ENCODE assay signal across 8 cellular contexts in the genomic region with DNA sequence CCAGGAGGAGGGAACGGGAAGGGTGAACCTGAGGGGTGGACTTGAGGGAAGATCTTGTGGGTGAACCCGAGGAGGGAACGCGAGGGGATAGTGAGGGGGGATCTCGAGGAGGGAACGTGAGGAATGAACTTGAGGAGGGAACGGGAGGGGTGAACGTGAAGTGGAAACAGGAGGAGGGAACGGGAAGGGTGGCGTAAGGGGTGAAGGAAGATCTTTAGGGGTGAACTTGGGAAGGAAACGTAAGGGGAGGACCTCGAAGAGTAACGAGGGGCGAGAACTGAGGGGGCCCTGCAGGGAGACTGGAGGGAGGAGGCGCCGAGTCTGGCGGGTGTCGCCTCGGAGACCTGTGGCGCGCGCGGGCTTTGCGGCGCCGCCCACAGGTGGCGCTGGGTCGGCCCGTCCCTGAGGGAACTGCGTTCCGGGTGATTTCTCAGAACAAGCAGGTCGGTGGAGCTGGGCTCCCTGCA. TPM values are rescaled to one million over a fixed set of nuclear protein-coding genes. Genes with fewer than 3 reads are reported as not detected.
DNase-seq lines count a peak whose midpoint lies in the region; ATAC-seq and TF ChIP-seq lines count a peak whose summit lies in the region.

No MANE protein-coding gene starts in this region.

- H4K20me1 ChIP-seq in hepatocyte (ENCODE audit: insufficient read depth, poor library complexity, severe bottlenecking) = no peaks in the 10 kb centered on the region

- DNase-seq in CD8-positive, alpha-beta T cell = no peak
- peak; percentile 16 for DNase-seq in NT2/D1 (ENCODE audit: low read depth, low spot score)
- DNase-seq in hepatocyte (ENCODE audit: low spot score) = peak; percentile 71
- no peak for DNase-seq in spleen
- no peak for DNase-seq in RPMI8226

- H3K4me2 ChIP-seq in hepatocyte = peak overlapping the region; percentile 99

- no peak overlapping the region for H3K27ac Mint-ChIP-seq in CD8-positive, alpha-beta T cell

- H3K27me3 ChIP-seq in CD8-positive, alpha-beta T cell (ENCODE audit: insufficient read depth, low read length) = no peaks in the 10 kb centered on the region
- H3K27me3 ChIP-seq in NT2/D1 (ENCODE audit: insufficient read depth, insufficient read length) (no peaks in the 10 kb centered on the region), hepatocyte (no peaks in the 10 kb centered on the region), spleen (replicated peaks in 1 of 7) (peaks cover 0 to 54% (median 22%) of the 10 kb centered on the region in 7 donors)

- peak overlapping the region; percentile 39 for H3K4me3 ChIP-seq in CD8-positive, alpha-beta T cell (ENCODE audit: low read depth, low read length)
- peak overlapping the region; percentile 70 for H3K4me3 ChIP-seq in NT2/D1 (ENCODE audit: insufficient read length, low read depth)
- peak overlapping the region; percentile 62 for H3K4me3 ChIP-seq in hepatocyte
- H3K4me3 ChIP-seq in spleen = peak overlapping the region in 5 of 8 donors; percentile 21 to 62 (median 28)

- H3K36me3 Mint-ChIP-seq in CD8-positive, alpha-beta T cell = no peaks in the 10 kb centered on the region

- no peaks in the 10 kb centered on the region for H3K36me3 ChIP-seq in CD8-positive, alpha-beta T cell (ENCODE audit: insufficient read depth, low read length)
- H3K36me3 ChIP-seq in NT2/D1 (ENCODE audit: insufficient read depth, insufficient read length, low read length) (no peaks in the 10 kb centered on the region), hepatocyte (replicated peaks; ENCODE audit: insufficient read depth, low read depth) (no peaks in the 10 kb centered on the region), spleen (no peaks in the 10 kb centered on the region)

- CTCF ChIA-PET in CD8-positive, alpha-beta T cell (lab: Charles Lee) = no interaction called here

- H3K9me3 Mint-ChIP-seq in CD8-positive, alpha-beta T cell = no peaks in the 10 kb centered on the region

- no peaks in the 10 kb centered on the region for H3K79me2 ChIP-seq in hepatocyte

- no peaks in the 10 kb centered on the region for H3K9me2 ChIP-seq in hepatocyte (replicated peaks; ENCODE audit: insufficient read depth)

- intact Hi-C loops in CD8-positive, alpha-beta T cell (cut with DNase I, micrococcal nuclease) = no loop called here
- intact Hi-C loops in spleen (cut with DNase I; ENCODE audit: low total_unique reads) = no loop called here

- peaks cover 32% of the 10 kb centered on the region for H3K27me3 Mint-ChIP-seq in CD8-positive, alpha-beta T cell (ENCODE audit: low read depth)

- H3K4me3 Mint-ChIP-seq in CD8-positive, alpha-beta T cell = peak overlapping the region; percentile 71

- peak overlapping the region; percentile 93 for H3K9ac ChIP-seq in NT2/D1 (ENCODE audit: insufficient read length, low read depth)

- H3K9me3 ChIP-seq in CD8-positive, alpha-beta T cell (ENCODE audit: low read length) = no peaks in the 10 kb centered on the region
- H3K9me3 ChIP-seq in NT2/D1 (ENCODE audit: insufficient read depth, low read length) = no peaks in the 10 kb centered on the region
- no peaks in the 10 kb centered on the region for H3K9me3 ChIP-seq in hepatocyte (ENCODE audit: low read depth)
- H3K9me3 ChIP-seq in spleen = no peaks in the 10 kb centered on the region

- H3K4me1 ChIP-seq in CD8-positive, alpha-beta T cell (ENCODE audit: insufficient read depth, low read length) = no peaks in the 10 kb centered on the region
- H3K4me1 ChIP-seq in NT2/D1 (ENCODE audit: insufficient read depth, insufficient read length) (peaks cover 2% of the 10 kb centered on the region), hepatocyte (ENCODE audit: insufficient read depth) (no peaks in the 10 kb centered on the region), spleen (peaks cover 0 to 17% (median 13%) of the 10 kb centered on the region in 6 donors)

- POLR2A ChIA-PET in CD8-positive, alpha-beta T cell (lab: Charles Lee) = no interaction called here

- peak overlapping the region; percentile 84 for H2AFZ ChIP-seq in hepatocyte

- H3K4me1 Mint-ChIP-seq in CD8-positive, alpha-beta T cell (ENCODE audit: low read depth) = peaks cover 9% of the 10 kb centered on the region

- no peak overlapping the region for H3K27ac ChIP-seq in CD8-positive, alpha-beta T cell (ENCODE audit: low read depth, low read length)
- no peak overlapping the region for H3K27ac ChIP-seq in hepatocyte
- H3K27ac ChIP-seq in spleen = no peak overlapping the region

- WGBS in hepatocyte (ENCODE audit: low lambda C conversion rate, missing lambda C conversion rate) = under 1% methylated on average over 18 of the region's 32 CpGs
- WGBS in spleen, 5 donors = 1 to 5% (median 2%) methylated on average over 32 of the region's 32 CpGs

- no peak for ATAC-seq in CD8-positive, alpha-beta T cell
- ATAC-seq in GM19395 (IDR thresholded peaks at IDR 0.05; ENCODE audit: unreplicated experiment) (peak; percentile 73), HG02798 (IDR thresholded peaks at IDR 0.05; ENCODE audit: poor library complexity, unreplicated experiment) (no peak), HG02938 (IDR thresholded peaks at IDR 0.05; ENCODE audit: unreplicated experiment) (no peak)

- no peak for TF ChIP-seq POLR2A in spleen (IDR thresholded peaks at IDR 0.05)

- no peak for TF ChIP-seq CTCF in CD8-positive, alpha-beta T cell (IDR thresholded peaks at IDR 0.05)
- TF ChIP-seq CTCF in hepatocyte (IDR thresholded peaks at IDR 0.05; ENCODE audit: poor library complexity) = peak; percentile 56
- TF ChIP-seq CTCF in spleen (IDR thresholded peaks at IDR 0.05 in 8 of 11, conservative IDR thresholded peaks at IDR 0.05 in 3 of 11) = peak in 1 of 11 experiments; percentile 23

RNA-seq across cellular contexts. Expression of gene MYO3A, which starts 0.7 kb away (rescaled TPM):
- not detected for total RNA-seq in CD8-positive, alpha-beta T cell
- 1.1 and 12.8 TPM in 2 replicates for total RNA-seq in hepatocyte
- polyA plus RNA-seq in hepatocyte = 0.93 and 1.0 TPM in 2 replicates
- 1 to 10 TPM in 2 of 7 donors, under 1 TPM in 4, not detected in 1; 0.09 to 1.3 (median 0.39) TPM for total RNA-seq in spleen
- polyA plus RNA-seq in spleen = 1 to 10 TPM in 1 of 3 donors, under 1 TPM in 2; 0.14 to 1.3 (median 0.30) TPM

Comparison
In these comparisons a context has a peak if more than half of its experiments do, and no peak if none do; other contexts are left out.
1. DNase-seq: peak in NT2/D1 (single experiment) and hepatocyte (single experiment); none in CD8-positive, alpha-beta T cell (0 of 7), spleen (single experiment) and RPMI8226 (single experiment).
2. Peak in every context shown above with its lines, with median percentiles within 50 percentile points of each other: H3K4me3 ChIP-seq.